ENCODE assay signal across 1 cellular context in genomic region chr1:54227836-54228435, GRCh38.
TF ChIP-seq lines count a peak whose summit lies in the region.

No MANE protein-coding gene starts in this region.

TF ChIP-seq in GM23338, 12 proteins besides CTCF, POLR2A, EP300 and RAD21 (continued from another document):
- TF ChIP-seq, protein P1, sequence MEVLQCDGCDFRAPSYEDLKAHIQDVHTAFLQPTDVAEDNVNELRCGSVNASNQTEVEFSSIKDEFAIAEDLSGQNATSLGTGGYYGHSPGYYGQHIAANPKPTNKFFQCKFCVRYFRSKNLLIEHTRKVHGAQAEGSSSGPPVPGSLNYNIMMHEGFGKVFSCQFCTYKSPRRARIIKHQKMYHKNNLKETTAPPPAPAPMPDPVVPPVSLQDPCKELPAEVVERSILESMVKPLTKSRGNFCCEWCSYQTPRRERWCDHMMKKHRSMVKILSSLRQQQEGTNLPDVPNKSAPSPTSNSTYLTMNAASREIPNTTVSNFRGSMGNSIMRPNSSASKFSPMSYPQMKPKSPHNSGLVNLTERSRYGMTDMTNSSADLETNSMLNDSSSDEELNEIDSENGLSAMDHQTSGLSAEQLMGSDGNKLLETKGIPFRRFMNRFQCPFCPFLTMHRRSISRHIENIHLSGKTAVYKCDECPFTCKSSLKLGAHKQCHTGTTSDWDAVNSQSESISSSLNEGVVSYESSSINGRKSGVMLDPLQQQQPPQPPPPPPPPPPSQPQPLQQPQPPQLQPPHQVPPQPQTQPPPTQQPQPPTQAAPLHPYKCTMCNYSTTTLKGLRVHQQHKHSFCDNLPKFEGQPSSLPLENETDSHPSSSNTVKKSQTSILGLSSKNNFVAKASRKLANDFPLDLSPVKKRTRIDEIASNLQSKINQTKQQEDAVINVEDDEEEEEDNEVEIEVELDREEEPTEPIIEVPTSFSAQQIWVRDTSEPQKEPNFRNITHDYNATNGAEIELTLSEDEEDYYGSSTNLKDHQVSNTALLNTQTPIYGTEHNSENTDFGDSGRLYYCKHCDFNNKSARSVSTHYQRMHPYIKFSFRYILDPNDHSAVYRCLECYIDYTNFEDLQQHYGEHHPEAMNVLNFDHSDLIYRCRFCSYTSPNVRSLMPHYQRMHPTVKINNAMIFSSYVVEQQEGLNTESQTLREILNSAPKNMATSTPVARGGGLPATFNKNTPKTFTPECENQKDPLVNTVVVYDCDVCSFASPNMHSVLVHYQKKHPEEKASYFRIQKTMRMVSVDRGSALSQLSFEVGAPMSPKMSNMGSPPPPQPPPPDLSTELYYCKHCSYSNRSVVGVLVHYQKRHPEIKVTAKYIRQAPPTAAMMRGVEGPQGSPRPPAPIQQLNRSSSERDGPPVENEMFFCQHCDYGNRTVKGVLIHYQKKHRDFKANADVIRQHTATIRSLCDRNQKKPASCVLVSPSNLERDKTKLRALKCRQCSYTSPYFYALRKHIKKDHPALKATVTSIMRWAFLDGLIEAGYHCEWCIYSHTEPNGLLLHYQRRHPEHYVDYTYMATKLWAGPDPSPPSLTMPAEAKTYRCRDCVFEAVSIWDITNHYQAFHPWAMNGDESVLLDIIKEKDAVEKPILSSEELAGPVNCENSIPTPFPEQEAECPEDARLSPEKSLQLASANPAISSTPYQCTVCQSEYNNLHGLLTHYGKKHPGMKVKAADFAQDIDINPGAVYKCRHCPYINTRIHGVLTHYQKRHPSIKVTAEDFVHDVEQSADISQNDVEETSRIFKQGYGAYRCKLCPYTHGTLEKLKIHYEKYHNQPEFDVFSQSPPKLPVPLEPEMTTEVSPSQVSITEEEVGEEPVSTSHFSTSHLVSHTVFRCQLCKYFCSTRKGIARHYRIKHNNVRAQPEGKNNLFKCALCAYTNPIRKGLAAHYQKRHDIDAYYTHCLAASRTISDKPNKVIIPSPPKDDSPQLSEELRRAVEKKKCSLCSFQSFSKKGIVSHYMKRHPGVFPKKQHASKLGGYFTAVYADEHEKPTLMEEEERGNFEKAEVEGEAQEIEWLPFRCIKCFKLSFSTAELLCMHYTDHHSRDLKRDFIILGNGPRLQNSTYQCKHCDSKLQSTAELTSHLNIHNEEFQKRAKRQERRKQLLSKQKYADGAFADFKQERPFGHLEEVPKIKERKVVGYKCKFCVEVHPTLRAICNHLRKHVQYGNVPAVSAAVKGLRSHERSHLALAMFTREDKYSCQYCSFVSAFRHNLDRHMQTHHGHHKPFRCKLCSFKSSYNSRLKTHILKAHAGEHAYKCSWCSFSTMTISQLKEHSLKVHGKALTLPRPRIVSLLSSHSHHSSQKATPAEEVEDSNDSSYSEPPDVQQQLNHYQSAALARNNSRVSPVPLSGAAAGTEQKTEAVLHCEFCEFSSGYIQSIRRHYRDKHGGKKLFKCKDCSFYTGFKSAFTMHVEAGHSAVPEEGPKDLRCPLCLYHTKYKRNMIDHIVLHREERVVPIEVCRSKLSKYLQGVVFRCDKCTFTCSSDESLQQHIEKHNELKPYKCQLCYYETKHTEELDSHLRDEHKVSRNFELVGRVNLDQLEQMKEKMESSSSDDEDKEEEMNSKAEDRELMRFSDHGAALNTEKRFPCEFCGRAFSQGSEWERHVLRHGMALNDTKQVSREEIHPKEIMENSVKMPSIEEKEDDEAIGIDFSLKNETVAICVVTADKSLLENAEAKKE (CRISPR knock-in tag; IDR thresholded peaks at IDR 0.05) = no peak
- TF ChIP-seq, protein P2, sequence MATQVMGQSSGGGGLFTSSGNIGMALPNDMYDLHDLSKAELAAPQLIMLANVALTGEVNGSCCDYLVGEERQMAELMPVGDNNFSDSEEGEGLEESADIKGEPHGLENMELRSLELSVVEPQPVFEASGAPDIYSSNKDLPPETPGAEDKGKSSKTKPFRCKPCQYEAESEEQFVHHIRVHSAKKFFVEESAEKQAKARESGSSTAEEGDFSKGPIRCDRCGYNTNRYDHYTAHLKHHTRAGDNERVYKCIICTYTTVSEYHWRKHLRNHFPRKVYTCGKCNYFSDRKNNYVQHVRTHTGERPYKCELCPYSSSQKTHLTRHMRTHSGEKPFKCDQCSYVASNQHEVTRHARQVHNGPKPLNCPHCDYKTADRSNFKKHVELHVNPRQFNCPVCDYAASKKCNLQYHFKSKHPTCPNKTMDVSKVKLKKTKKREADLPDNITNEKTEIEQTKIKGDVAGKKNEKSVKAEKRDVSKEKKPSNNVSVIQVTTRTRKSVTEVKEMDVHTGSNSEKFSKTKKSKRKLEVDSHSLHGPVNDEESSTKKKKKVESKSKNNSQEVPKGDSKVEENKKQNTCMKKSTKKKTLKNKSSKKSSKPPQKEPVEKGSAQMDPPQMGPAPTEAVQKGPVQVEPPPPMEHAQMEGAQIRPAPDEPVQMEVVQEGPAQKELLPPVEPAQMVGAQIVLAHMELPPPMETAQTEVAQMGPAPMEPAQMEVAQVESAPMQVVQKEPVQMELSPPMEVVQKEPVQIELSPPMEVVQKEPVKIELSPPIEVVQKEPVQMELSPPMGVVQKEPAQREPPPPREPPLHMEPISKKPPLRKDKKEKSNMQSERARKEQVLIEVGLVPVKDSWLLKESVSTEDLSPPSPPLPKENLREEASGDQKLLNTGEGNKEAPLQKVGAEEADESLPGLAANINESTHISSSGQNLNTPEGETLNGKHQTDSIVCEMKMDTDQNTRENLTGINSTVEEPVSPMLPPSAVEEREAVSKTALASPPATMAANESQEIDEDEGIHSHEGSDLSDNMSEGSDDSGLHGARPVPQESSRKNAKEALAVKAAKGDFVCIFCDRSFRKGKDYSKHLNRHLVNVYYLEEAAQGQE (IDR thresholded peaks at IDR 0.05; ENCODE audit: unreplicated experiment) = no peak
- TF ChIP-seq EZH2 (IDR thresholded peaks at IDR 0.05; ENCODE audit: low read depth, unreplicated experiment) = no peak
